Comparison of ENCODE assay signal across 20 cellular contexts in genomic region chr5:54676466-54676865, GRCh38.
A peak's percentile ranks its signal among the peaks of the same experiment; 100 is the strongest.
DNase-seq lines count a peak whose midpoint lies in the region; ATAC-seq and TF ChIP-seq lines count a peak whose summit lies in the region.
"Had no signal": no experiment of that assay in that cellular context is flagged by ENCODE, and none has a peak within 500 bp of the region (broad histone marks: within the 10 kb centered on the region; RNA-seq: fewer than 3 reads in every experiment).

No MANE protein-coding gene starts in this region.

- no peaks in the 10 kb centered on the region for H3K27me3 ChIP-seq in CD4-positive, alpha-beta T cell (ENCODE audit: control insufficient read depth, insufficient read depth, low read length)
- H3K27me3 ChIP-seq in ascending aorta (no peaks in the 10 kb centered on the region), left lung (no peaks in the 10 kb centered on the region), spleen (replicated peaks in 1 of 7) (no peaks in the 10 kb centered on the region)
- H3K27me3 ChIP-seq: BLaER1 had no signal

- H3K4me1 Mint-ChIP-seq in CD4-positive, alpha-beta T cell (ENCODE audit: low read depth) = peaks cover 37% of the 10 kb centered on the region

- no peaks in the 10 kb centered on the region for H3K27me3 Mint-ChIP-seq in CD4-positive, alpha-beta T cell
- H3K27me3 Mint-ChIP-seq: CD8-positive, alpha-beta memory T cell had no signal

- H3K36me3 Mint-ChIP-seq in CD4-positive, alpha-beta T cell (ENCODE audit: low read depth) = no peaks in the 10 kb centered on the region

- peaks cover 10 to 25% of the 10 kb centered on the region in 2 donors for H3K4me1 ChIP-seq in ascending aorta
- peaks cover 8 to 57% of the 10 kb centered on the region in 2 donors for H3K4me1 ChIP-seq in left lung
- peaks cover 29 to 58% (median 45%) of the 10 kb centered on the region in 6 donors for H3K4me1 ChIP-seq in spleen

- no peak overlapping the region for H3K4me3 ChIP-seq in ascending aorta
- H3K4me3 ChIP-seq in left lung = no peak overlapping the region
- no peak overlapping the region for H3K4me3 ChIP-seq in spleen
- H3K4me3 ChIP-seq: BLaER1, GM12878 had no signal

- WGBS in spleen, 5 donors = 9 to 54% (median 35%) methylated on average over 1 of the region's 1 CpG

- H3K27ac Mint-ChIP-seq in CD4-positive, alpha-beta T cell = peak overlapping the region; percentile 10

- no peak overlapping the region for H3K27ac ChIP-seq in CD4-positive, alpha-beta T cell (ENCODE audit: low read depth, low read length)
- H3K27ac ChIP-seq in ascending aorta = peak overlapping the region; percentile 60 to 61
- H3K27ac ChIP-seq in left lung = peak overlapping the region in 1 of 2 donors; percentile 59
- H3K27ac ChIP-seq in spleen = peak overlapping the region in 5 of 8 donors; percentile 0 to 48 (median 37)
- H3K27ac ChIP-seq: BLaER1 had no signal

- intact Hi-C loops in CD4-positive, alpha-beta T cell (cut with DNase I, micrococcal nuclease) = loop anchor here in 1 of 2 experiments (5.0 kb wide), 1 partner anchor 94 kb away; no protein-coding TSS in a partner anchor
- intact Hi-C loops in ascending aorta (cut with DNase I) = no loop called here
- intact Hi-C loops in left lung (cut with DNase I) = no loop called here
- intact Hi-C loops in spleen (cut with DNase I; ENCODE audit: low total_unique reads) = no loop called here

- no peak for ATAC-seq in CD4-positive, alpha-beta T cell (ENCODE audit: poor library complexity)
- ATAC-seq in left lung = peak; percentile 18
- ATAC-seq: GM12878, HepG2, PC-3 had no signal

- H3K4me3 Mint-ChIP-seq in CD4-positive, alpha-beta T cell = no peak overlapping the region

- H3K36me3 ChIP-seq in ascending aorta (no peaks in the 10 kb centered on the region), left lung (no peaks in the 10 kb centered on the region), spleen (no peaks in the 10 kb centered on the region)
- H3K36me3 ChIP-seq: BLaER1 had no signal

- DNase-seq in CD4-positive, alpha-beta T cell = no peak
- no peak for DNase-seq in ascending aorta (ENCODE audit: low spot score in 2 of 2)
- no peak for DNase-seq in left lung
- DNase-seq in spleen = no peak
- no peak for DNase-seq in effector CD4-positive, alpha-beta T cell
- no peak for DNase-seq in amniotic stem cell (lab: John Stamatoyannopoulos, UW)
- no peak for DNase-seq in T-helper 1 cell
- no peak for DNase-seq in occipital lobe (lab: John Stamatoyannopoulos, UW)
- DNase-seq: CD8-positive, alpha-beta memory T cell; DMS53; EL; KG1; NCI-H1436; NCI-H1930; NCI-H226; NCI-H524; PC-3 had no signal

- CTCF ChIA-PET in CD4-positive, alpha-beta T cell (lab: Charles Lee) = no interaction called here

- H3K9me3 ChIP-seq in CD4-positive, alpha-beta T cell (ENCODE audit: control insufficient read depth, low read length) = no peaks in the 10 kb centered on the region
- no peaks in the 10 kb centered on the region for H3K9me3 ChIP-seq in ascending aorta
- H3K9me3 ChIP-seq in left lung = no peaks in the 10 kb centered on the region
- peaks cover 0 to 11% (median 6%) of the 10 kb centered on the region in 8 donors for H3K9me3 ChIP-seq in spleen

- no peaks in the 10 kb centered on the region for H3K9me3 Mint-ChIP-seq in CD4-positive, alpha-beta T cell

- POLR2A ChIA-PET in CD4-positive, alpha-beta T cell (lab: Charles Lee) = no interaction called here

- no peak for TF ChIP-seq POLR2A in spleen (IDR thresholded peaks at IDR 0.05)

- TF ChIP-seq CTCF in CD4-positive, alpha-beta T cell (IDR thresholded peaks at IDR 0.05) = no peak
- TF ChIP-seq CTCF in ascending aorta (IDR thresholded peaks at IDR 0.05) = no peak
- no peak for TF ChIP-seq CTCF in left lung (IDR thresholded peaks at IDR 0.05)
- no peak for TF ChIP-seq CTCF in spleen (IDR thresholded peaks at IDR 0.05 in 8 of 11, conservative IDR thresholded peaks at IDR 0.05 in 3 of 11)
